25 cellular contexts compared by ENCODE assay signal in genomic region chr4:76383001-76383400, GRCh38. TPM values are rescaled to one million over a fixed set of nuclear protein-coding genes. Genes with fewer than 3 reads are reported as not detected.
A peak's percentile ranks its signal among the peaks of the same experiment; 100 is the strongest.
DNase-seq lines count a peak whose midpoint lies in the region; ATAC-seq and TF ChIP-seq lines count a peak whose summit lies in the region.
"Had no signal": no experiment of that assay in that cellular context is flagged by ENCODE, and none has a peak within 500 bp of the region (broad histone marks: within the 10 kb centered on the region; RNA-seq: fewer than 3 reads in every experiment).

No MANE protein-coding gene starts in this region.

- no peak for ATAC-seq in central memory CD8-positive, alpha-beta T cell (replicated peaks; ENCODE audit: extremely low read depth, poor library complexity, severe bottlenecking)
- peak; percentile 29 for ATAC-seq in left lobe of liver
- no peak for ATAC-seq in gastrocnemius medialis
- ATAC-seq: HCT116, K562, SK-N-SH treated with all-trans-retinoic acid at 6 μM for 48 hours had no signal

- no peak overlapping the region for H4K5ac ChIP-seq in H9 (ENCODE audit: insufficient read length, low read depth, low read length)

- H2AK5ac ChIP-seq in H9 (ENCODE audit: insufficient read length, low read length) (no peak overlapping the region), trophoblast cell (ENCODE audit: low read length) (no peak overlapping the region)

- H3K14ac ChIP-seq in H9 (ENCODE audit: insufficient read depth, low read length) (no peak overlapping the region), trophoblast cell (ENCODE audit: low read length) (no peak overlapping the region)

- H4K8ac ChIP-seq in H9 (replicated peaks; ENCODE audit: insufficient read length, low read depth, low read length) (no peak overlapping the region), trophoblast cell (ENCODE audit: low read depth, low read length) (no peak overlapping the region)

- H3K36me3 ChIP-seq in trophoblast cell (ENCODE audit: control insufficient read depth in 1 of 2, insufficient read depth in 2 of 2, low read length in 2 of 2) (no peaks in the 10 kb centered on the region), ascending aorta (no peaks in the 10 kb centered on the region), gastrocnemius medialis (no peaks in the 10 kb centered on the region)
- H3K36me3 ChIP-seq: SJCRH30 had no signal

- no peak overlapping the region for H3T11ph ChIP-seq in H9 (ENCODE audit: low read length)

- H2AFZ ChIP-seq in H9 (ENCODE audit: low read length) (peak overlapping the region; percentile 73), trophoblast cell (ENCODE audit: insufficient read depth, low read length, poor library complexity) (no peak overlapping the region)
- H2AFZ ChIP-seq: GM23248 had no signal

- H3K4me3 ChIP-seq in trophoblast cell (ENCODE audit: low read depth, low read length) (no peak overlapping the region), ascending aorta (no peak overlapping the region), gastrocnemius medialis (no peak overlapping the region)
- H3K4me3 ChIP-seq: GM23248, K562, SJCRH30 had no signal

- no peaks in the 10 kb centered on the region for H3K27me3 Mint-ChIP-seq in H9 (ENCODE audit: low read depth)
- H3K27me3 Mint-ChIP-seq in central memory CD8-positive, alpha-beta T cell: peaks cover 31% of the 10 kb centered on the region
- H3K27me3 Mint-ChIP-seq in Calu3 (ENCODE audit: unreplicated experiment): no peaks in the 10 kb centered on the region

- H3K27me3 ChIP-seq in H9 (ENCODE audit: insufficient read depth, low read length): no peaks in the 10 kb centered on the region
- no peaks in the 10 kb centered on the region for H3K27me3 ChIP-seq in trophoblast cell (ENCODE audit: insufficient read depth, low read length)
- no peaks in the 10 kb centered on the region for H3K27me3 ChIP-seq in ascending aorta
- no peaks in the 10 kb centered on the region for H3K27me3 ChIP-seq in gastrocnemius medialis

- intact Hi-C loops in ascending aorta (cut with DNase I): no loop called here
- intact Hi-C loops in gastrocnemius medialis (cut with DNase I; ENCODE audit: low total_unique reads): no loop called here
- intact Hi-C loops in Calu3 (cut with micrococcal nuclease; ENCODE audit: unreplicated experiment): no loop called here

- DNase-seq in H9 (no peak), left lobe of liver (ENCODE audit: low spot score) (no peak), trophoblast cell (peak; percentile 72 to 86), COR-L47 (lab: John Stamatoyannopoulos, UW) (no peak), ascending aorta (ENCODE audit: low spot score in 2 of 2) (no peak), gastrocnemius medialis (no peak), Calu3 (no peak)
- DNase-seq in central memory CD8-positive, alpha-beta T cell (ENCODE audit: low spot score in 2 of 2): no peak
- DNase-seq: CD4-positive, CD25-positive, alpha-beta regulatory T cell; DMS53; GM23248; NCI-H1105 treated with DMSO at 0.1 percent for 48 hours; NCI-H146; NCI-H1930; NCI-H2107; NCI-H524; NCI-H748 treated with DMSO at 0.1 percent for 48 hours; SJCRH30 had no signal

- H3K4me1 ChIP-seq in H9 (ENCODE audit: insufficient read depth, low read length) (peaks cover 3% of the 10 kb centered on the region; the same call in 1 of the 2 replicates), trophoblast cell (ENCODE audit: control insufficient read depth in 1 of 2, insufficient read depth in 2 of 2, low read length in 2 of 2) (peaks cover 2 to 3% of the 10 kb centered on the region in 2 experiments), ascending aorta (no peaks in the 10 kb centered on the region), gastrocnemius medialis (no peaks in the 10 kb centered on the region)
- H3K4me1 ChIP-seq: SJCRH30 had no signal

- WGBS in H9 (ENCODE audit: extremely low coverage, insufficient read length, low lambda C conversion rate): no CpG with 5 or more reads among the region's 2 CpGs
- no CpG with 5 or more reads among the region's 2 CpGs for WGBS in trophoblast cell (ENCODE audit: extremely low coverage, insufficient coverage, insufficient read length)

- no peak overlapping the region for H4K12ac ChIP-seq in trophoblast cell (ENCODE audit: low read depth, low read length)

- TF ChIP-seq CTCF in H9 (conservative IDR thresholded peaks at IDR 0.05): no peak
- no peak for TF ChIP-seq CTCF in ascending aorta (IDR thresholded peaks at IDR 0.05)
- TF ChIP-seq CTCF in gastrocnemius medialis (IDR thresholded peaks at IDR 0.05 in 4 of 5, conservative IDR thresholded peaks at IDR 0.05 in 1 of 5): no peak
- no peak for TF ChIP-seq CTCF in Calu3 (IDR thresholded peaks at IDR 0.05; ENCODE audit: unreplicated experiment)

- H2BK12ac ChIP-seq in H9 (ENCODE audit: insufficient read length, low read depth, low read length): no peak overlapping the region
- peak overlapping the region; percentile 83 for H2BK12ac ChIP-seq in trophoblast cell (ENCODE audit: low read length)

- no peak overlapping the region for H3K9ac ChIP-seq in H9 (ENCODE audit: extremely low read depth, insufficient read length, low read length)
- no peak overlapping the region for H3K9ac ChIP-seq in trophoblast cell (ENCODE audit: low read length)
- H3K9ac ChIP-seq: GM23248 had no signal

- H3K4ac ChIP-seq in H9 (ENCODE audit: low read depth, low read length): no peak overlapping the region
- no peak overlapping the region for H3K4ac ChIP-seq in trophoblast cell (ENCODE audit: low read depth, low read length)

- H3K27ac Mint-ChIP-seq in H9 (peak overlapping the region; percentile 46 to 85 (median 59); a peak in 4 of 7 replicates), Calu3 (ENCODE audit: unreplicated experiment) (no peak overlapping the region)
- peak overlapping the region; percentile 1 for H3K27ac Mint-ChIP-seq in central memory CD8-positive, alpha-beta T cell (ENCODE audit: low read depth)
- H3K27ac Mint-ChIP-seq: CD4-positive, CD25-positive, alpha-beta regulatory T cell had no signal

- H2BK5ac ChIP-seq in H9 (ENCODE audit: insufficient read length, low read length) (no peak overlapping the region), trophoblast cell (ENCODE audit: low read depth, low read length, poor library complexity) (no peak overlapping the region)

- H3K9me3 ChIP-seq in H9 (ENCODE audit: control insufficient read depth, low read depth, low read length) (no peaks in the 10 kb centered on the region), trophoblast cell (ENCODE audit: insufficient read depth, low read depth, low read length) (no peaks in the 10 kb centered on the region), ascending aorta (no peaks in the 10 kb centered on the region), gastrocnemius medialis (no peaks in the 10 kb centered on the region)
- H3K9me3 ChIP-seq: SJCRH30 had no signal

- no peaks in the 10 kb centered on the region for H4K20me1 ChIP-seq in H9 (ENCODE audit: control insufficient read depth, insufficient read depth, insufficient read length)

- in situ Hi-C loops in gastrocnemius medialis (cut with MboI; ENCODE audit: low sequenced_read_pairs in 4 of 4): no loop called here

- H3K79me2 ChIP-seq in H9 (ENCODE audit: insufficient read depth, low read length) (no peaks in the 10 kb centered on the region), trophoblast cell (ENCODE audit: control insufficient read depth, insufficient read depth, low read length, poor library complexity) (no peaks in the 10 kb centered on the region)

- H3K23ac ChIP-seq in H9 (ENCODE audit: insufficient read length, low read depth, low read length) (no peak overlapping the region), trophoblast cell (ENCODE audit: low read length) (no peak overlapping the region)

- H3K56ac ChIP-seq in H9 (ENCODE audit: insufficient read length, low read depth, low read length): no peak overlapping the region

- H3K9me3 Mint-ChIP-seq in H9 (peaks cover 20 to 21% of the 10 kb centered on the region in 2 experiments), Calu3 (ENCODE audit: low read depth, unreplicated experiment) (peaks cover 2% of the 10 kb centered on the region)
- H3K9me3 Mint-ChIP-seq in central memory CD8-positive, alpha-beta T cell: peaks cover 4% of the 10 kb centered on the region

- TF ChIP-seq POLR2A in gastrocnemius medialis (IDR thresholded peaks at IDR 0.05): no peak

- H2BK120ac ChIP-seq in H9 (ENCODE audit: low read depth, low read length, poor library complexity, severe bottlenecking): no peak overlapping the region
- H2BK120ac ChIP-seq in trophoblast cell (ENCODE audit: insufficient read depth, low read length, poor library complexity): no peak overlapping the region

- H3K4me2 ChIP-seq in H9 (ENCODE audit: insufficient read depth, insufficient read length, low read length) (no peak overlapping the region), trophoblast cell (ENCODE audit: low read length) (no peak overlapping the region)

- H3K27ac ChIP-seq in H9 (ENCODE audit: insufficient read length, low read depth, low read length) (no peak overlapping the region), trophoblast cell (ENCODE audit: low read depth, low read length) (no peak overlapping the region), ascending aorta (no peak overlapping the region), gastrocnemius medialis (no peak overlapping the region)
- H3K27ac ChIP-seq: GM23248, SJCRH30 had no signal

- H3K36me3 Mint-ChIP-seq in H9 (ENCODE audit: insufficient read depth in 1 of 3, low read depth in 3 of 3): peaks cover 10 to 18% (median 16%) of the 10 kb centered on the region in 3 experiments
- no peaks in the 10 kb centered on the region for H3K36me3 Mint-ChIP-seq in central memory CD8-positive, alpha-beta T cell (ENCODE audit: insufficient read depth)
- H3K36me3 Mint-ChIP-seq in Calu3 (ENCODE audit: insufficient read depth, unreplicated experiment): no peaks in the 10 kb centered on the region
- H3K36me3 Mint-ChIP-seq: CD4-positive, CD25-positive, alpha-beta regulatory T cell had no signal

- CTCF ChIA-PET in Calu3 (lab: Charles Lee): no interaction called here

- no TSS peak for BruUV-seq in Calu3 (replicated peaks; lab: Mats Ljungman, UMichigan)

- H2BK20ac ChIP-seq in H9 (ENCODE audit: low read depth, low read length, poor library complexity, severe bottlenecking): no peak overlapping the region

- no peak overlapping the region for H2BK15ac ChIP-seq in H9 (ENCODE audit: low read depth, low read length)

- no peaks in the 10 kb centered on the region for H3K23me2 ChIP-seq in H9 (ENCODE audit: insufficient read length, low read depth, low read length, poor library complexity, severe bottlenecking)

- H4K91ac ChIP-seq in H9 (ENCODE audit: insufficient read length, low read depth, low read length) (no peak overlapping the region), trophoblast cell (ENCODE audit: low read depth, low read length) (no peak overlapping the region)

- peaks cover 46 to 51% of the 10 kb centered on the region in 2 experiments for H3K4me1 Mint-ChIP-seq in H9
- H3K4me1 Mint-ChIP-seq in central memory CD8-positive, alpha-beta T cell: peaks cover 1% of the 10 kb centered on the region
- H3K4me1 Mint-ChIP-seq in Calu3 (ENCODE audit: low read depth, unreplicated experiment): peaks cover 7% of the 10 kb centered on the region

- H3K4me3 Mint-ChIP-seq in H9 (no peak overlapping the region), Calu3 (ENCODE audit: low read depth, unreplicated experiment) (no peak overlapping the region)
- H3K4me3 Mint-ChIP-seq in central memory CD8-positive, alpha-beta T cell: no peak overlapping the region
- H3K4me3 Mint-ChIP-seq: CD4-positive, CD25-positive, alpha-beta regulatory T cell had no signal

- H3K18ac ChIP-seq in H9 (ENCODE audit: insufficient read length, low read depth, low read length) (peak overlapping the region; percentile 58), trophoblast cell (ENCODE audit: low read length) (no peak overlapping the region)

- H3K79me1 ChIP-seq in H9 (ENCODE audit: insufficient read depth, low read depth, low read length, poor library complexity, severe bottlenecking): no peaks in the 10 kb centered on the region
- H3K79me1 ChIP-seq in trophoblast cell (ENCODE audit: low read length): peaks cover 8% of the 10 kb centered on the region

RNA-seq across cellular contexts. Expression of gene CCDC158, which starts 37.9 kb away (rescaled TPM):
- total RNA-seq in H9 (2021) (0.09 TPM in 1 of 2 replicates, not detected in the other), left lobe of liver (3.9 TPM), ascending aorta (1.1 TPM), gastrocnemius medialis (not detected), Calu3 (2022) (0.12 TPM in 1 of 2 replicates, not detected in the other)
- polyA plus RNA-seq in trophoblast cell (2013): not detected in 2 replicates
- total RNA-seq: A172; CD4-positive, CD25-positive, alpha-beta regulatory T cell; Daoy; GM23248; K562; LHCN-M2; MCF 10A; SJCRH30 had no signal
- polyA plus RNA-seq: CD4-positive, CD25-positive, alpha-beta regulatory T cell; K562 had no signal

RNA-seq across cellular contexts. Expression of gene SHROOM3, which starts 52.0 kb away (rescaled TPM):
- total RNA-seq in H9 (2021): 27.0 and 27.6 TPM in 2 replicates
- 39.9 TPM for total RNA-seq in left lobe of liver
- 27.1 and 28.2 TPM in 2 replicates for polyA plus RNA-seq in trophoblast cell (2013)
- total RNA-seq in ascending aorta: 192 TPM
- 1 to 10 TPM in 2 of 4 donors, under 1 TPM in 2; 0.20 to 1.7 (median 0.98) TPM for total RNA-seq in gastrocnemius medialis
- total RNA-seq in Calu3 (2022): 114 and 135 TPM in 2 replicates
- total RNA-seq: CD4-positive, CD25-positive, alpha-beta regulatory T cell had no signal
- polyA plus RNA-seq: CD4-positive, CD25-positive, alpha-beta regulatory T cell had no signal

Comparison
In these comparisons a context has a peak if more than half of its experiments do, and no peak if none do; other contexts are left out.
1. DNase-seq: peak in trophoblast cell (2 of 2); none in H9 (single experiment), central memory CD8-positive, alpha-beta T cell (0 of 2), left lobe of liver (single experiment), COR-L47 (single experiment), ascending aorta (0 of 2), gastrocnemius medialis (0 of 2) and Calu3 (single experiment).
2. RNA of gene SHROOM3, which starts 52.0 kb away (total RNA-seq): 192 TPM in ascending aorta (single experiment), 114 to 135 TPM in Calu3, 39.9 TPM in left lobe of liver (single experiment) and 27.0 to 27.6 TPM in H9; 0.20 to 1.7 TPM in gastrocnemius medialis; every median in the first group is over 10 times any median in the second.